Comparison of ENCODE assay signal across 1 cellular context in the genomic region with DNA sequence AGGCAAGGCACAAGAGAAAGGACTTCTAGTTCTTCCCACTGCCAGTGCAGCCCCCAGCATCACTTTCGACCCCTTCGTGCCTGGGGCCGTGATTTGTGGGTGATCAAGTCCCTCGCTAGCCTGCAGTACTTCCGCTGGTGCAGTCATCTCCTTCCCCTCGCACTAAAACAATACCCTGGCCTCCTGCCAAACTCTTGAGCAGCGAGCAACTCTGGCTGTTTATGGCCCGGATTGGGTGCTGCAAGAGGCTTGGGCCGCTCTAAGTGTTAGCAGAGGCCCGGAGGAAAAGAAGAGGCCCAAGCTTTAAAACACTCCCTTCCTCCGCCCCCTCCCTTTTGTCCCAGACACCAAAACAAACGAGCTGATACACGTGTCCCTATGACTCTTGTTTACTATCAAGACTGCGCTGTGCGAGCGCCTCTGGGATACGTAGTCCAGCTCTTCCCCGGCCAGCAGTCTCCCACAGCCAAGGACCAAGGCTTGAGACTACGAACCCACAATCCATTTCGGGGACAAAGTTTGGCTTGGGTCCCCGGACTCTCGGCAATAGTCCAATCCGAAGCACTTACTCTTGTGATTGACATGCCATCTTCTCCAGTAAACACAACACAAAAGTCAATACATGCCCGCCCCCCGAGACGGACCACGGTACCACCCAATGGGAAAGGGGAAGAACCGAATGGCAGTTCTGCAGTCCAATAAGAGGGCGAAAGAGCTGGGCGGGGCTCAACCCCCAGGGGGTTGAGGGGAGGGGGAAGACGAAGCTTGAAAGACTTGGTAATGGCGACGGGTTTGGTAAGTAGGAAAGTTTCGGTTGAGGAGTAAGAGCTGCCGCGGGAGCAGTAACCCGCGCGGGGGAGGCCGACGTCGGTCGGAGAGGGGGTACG.
TF ChIP-seq lines count a peak whose summit lies in the region.

HBP1 (plus strand) TSS at position 771 of the 887 bp plus-strand sequence. CDS start 10,891 bp downstream, outside the sequence.

TF ChIP-seq in HEK293, 187 proteins besides CTCF, POLR2A, EP300 and RAD21 (continued from another document and continues in another):
- TF ChIP-seq, protein P1, sequence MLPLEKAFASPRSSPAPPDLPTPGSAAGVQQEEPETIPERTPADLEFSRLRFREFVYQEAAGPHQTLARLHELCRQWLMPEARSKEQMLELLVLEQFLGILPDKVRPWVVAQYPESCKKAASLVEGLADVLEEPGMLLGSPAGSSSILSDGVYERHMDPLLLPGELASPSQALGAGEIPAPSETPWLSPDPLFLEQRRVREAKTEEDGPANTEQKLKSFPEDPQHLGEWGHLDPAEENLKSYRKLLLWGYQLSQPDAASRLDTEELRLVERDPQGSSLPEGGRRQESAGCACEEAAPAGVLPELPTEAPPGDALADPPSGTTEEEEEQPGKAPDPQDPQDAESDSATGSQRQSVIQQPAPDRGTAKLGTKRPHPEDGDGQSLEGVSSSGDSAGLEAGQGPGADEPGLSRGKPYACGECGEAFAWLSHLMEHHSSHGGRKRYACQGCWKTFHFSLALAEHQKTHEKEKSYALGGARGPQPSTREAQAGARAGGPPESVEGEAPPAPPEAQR (tag by site-specific recombination; IDR thresholded peaks at IDR 0.05): no peak
- TF ChIP-seq, protein P2, sequence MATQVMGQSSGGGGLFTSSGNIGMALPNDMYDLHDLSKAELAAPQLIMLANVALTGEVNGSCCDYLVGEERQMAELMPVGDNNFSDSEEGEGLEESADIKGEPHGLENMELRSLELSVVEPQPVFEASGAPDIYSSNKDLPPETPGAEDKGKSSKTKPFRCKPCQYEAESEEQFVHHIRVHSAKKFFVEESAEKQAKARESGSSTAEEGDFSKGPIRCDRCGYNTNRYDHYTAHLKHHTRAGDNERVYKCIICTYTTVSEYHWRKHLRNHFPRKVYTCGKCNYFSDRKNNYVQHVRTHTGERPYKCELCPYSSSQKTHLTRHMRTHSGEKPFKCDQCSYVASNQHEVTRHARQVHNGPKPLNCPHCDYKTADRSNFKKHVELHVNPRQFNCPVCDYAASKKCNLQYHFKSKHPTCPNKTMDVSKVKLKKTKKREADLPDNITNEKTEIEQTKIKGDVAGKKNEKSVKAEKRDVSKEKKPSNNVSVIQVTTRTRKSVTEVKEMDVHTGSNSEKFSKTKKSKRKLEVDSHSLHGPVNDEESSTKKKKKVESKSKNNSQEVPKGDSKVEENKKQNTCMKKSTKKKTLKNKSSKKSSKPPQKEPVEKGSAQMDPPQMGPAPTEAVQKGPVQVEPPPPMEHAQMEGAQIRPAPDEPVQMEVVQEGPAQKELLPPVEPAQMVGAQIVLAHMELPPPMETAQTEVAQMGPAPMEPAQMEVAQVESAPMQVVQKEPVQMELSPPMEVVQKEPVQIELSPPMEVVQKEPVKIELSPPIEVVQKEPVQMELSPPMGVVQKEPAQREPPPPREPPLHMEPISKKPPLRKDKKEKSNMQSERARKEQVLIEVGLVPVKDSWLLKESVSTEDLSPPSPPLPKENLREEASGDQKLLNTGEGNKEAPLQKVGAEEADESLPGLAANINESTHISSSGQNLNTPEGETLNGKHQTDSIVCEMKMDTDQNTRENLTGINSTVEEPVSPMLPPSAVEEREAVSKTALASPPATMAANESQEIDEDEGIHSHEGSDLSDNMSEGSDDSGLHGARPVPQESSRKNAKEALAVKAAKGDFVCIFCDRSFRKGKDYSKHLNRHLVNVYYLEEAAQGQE (tag by site-specific recombination; IDR thresholded peaks at IDR 0.05): 0 out of 2 replicates have a peak, but pooled peaks have one; percentile 40
- TF ChIP-seq, protein P3, sequence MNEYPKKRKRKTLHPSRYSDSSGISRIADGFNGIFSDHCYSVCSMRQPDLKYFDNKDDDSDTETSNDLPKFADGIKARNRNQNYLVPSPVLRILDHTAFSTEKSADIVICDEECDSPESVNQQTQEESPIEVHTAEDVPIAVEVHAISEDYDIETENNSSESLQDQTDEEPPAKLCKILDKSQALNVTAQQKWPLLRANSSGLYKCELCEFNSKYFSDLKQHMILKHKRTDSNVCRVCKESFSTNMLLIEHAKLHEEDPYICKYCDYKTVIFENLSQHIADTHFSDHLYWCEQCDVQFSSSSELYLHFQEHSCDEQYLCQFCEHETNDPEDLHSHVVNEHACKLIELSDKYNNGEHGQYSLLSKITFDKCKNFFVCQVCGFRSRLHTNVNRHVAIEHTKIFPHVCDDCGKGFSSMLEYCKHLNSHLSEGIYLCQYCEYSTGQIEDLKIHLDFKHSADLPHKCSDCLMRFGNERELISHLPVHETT (tag by site-specific recombination; IDR thresholded peaks at IDR 0.05): 0 out of 2 replicates have a peak, but pooled peaks have one; percentile 19
- peak; percentile 65 for TF ChIP-seq KLF16 (tag by site-specific recombination; IDR thresholded peaks at IDR 0.05)
- peak; percentile 76 for TF ChIP-seq ZBTB20 (tag by site-specific recombination; IDR thresholded peaks at IDR 0.05)
- TF ChIP-seq SCRT2 (tag by site-specific recombination; IDR thresholded peaks at IDR 0.05): no peak; the same call in 1 of the 2 replicates
- peak; percentile 58; the same call in 1 of the 2 replicates for TF ChIP-seq ZNF324 (tag by site-specific recombination; IDR thresholded peaks at IDR 0.05)
- TF ChIP-seq GFI1B (tag by site-specific recombination; IDR thresholded peaks at IDR 0.05): peak; percentile 95
- TF ChIP-seq ZNF10 (tag by site-specific recombination; IDR thresholded peaks at IDR 0.05): no peak
- TF ChIP-seq ZNF76 (tag by site-specific recombination; IDR thresholded peaks at IDR 0.05; ENCODE audit: borderline replicate concordance, low read depth): peak; percentile 97
- TF ChIP-seq ZNF174 (tag by site-specific recombination; IDR thresholded peaks at IDR 0.05): no peak
- TF ChIP-seq ZNF585B (tag by site-specific recombination; IDR thresholded peaks at IDR 0.05): no peak
- TF ChIP-seq ZNF121 (tag by site-specific recombination; IDR thresholded peaks at IDR 0.05): 0 out of 2 replicates have a peak, but pooled peaks have one; percentile 9
- TF ChIP-seq, protein P4, sequence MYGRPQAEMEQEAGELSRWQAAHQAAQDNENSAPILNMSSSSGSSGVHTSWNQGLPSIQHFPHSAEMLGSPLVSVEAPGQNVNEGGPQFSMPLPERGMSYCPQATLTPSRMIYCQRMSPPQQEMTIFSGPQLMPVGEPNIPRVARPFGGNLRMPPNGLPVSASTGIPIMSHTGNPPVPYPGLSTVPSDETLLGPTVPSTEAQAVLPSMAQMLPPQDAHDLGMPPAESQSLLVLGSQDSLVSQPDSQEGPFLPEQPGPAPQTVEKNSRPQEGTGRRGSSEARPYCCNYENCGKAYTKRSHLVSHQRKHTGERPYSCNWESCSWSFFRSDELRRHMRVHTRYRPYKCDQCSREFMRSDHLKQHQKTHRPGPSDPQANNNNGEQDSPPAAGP (tag by site-specific recombination; IDR thresholded peaks at IDR 0.05): peak; percentile 83; the same call in 1 of the 2 replicates
- TF ChIP-seq ZSCAN23 (tag by site-specific recombination; IDR thresholded peaks at IDR 0.05): peak; percentile 10; the same call in 1 of the 2 replicates
- no peak for TF ChIP-seq ZNF426 (tag by site-specific recombination; IDR thresholded peaks at IDR 0.05)
- no peak for TF ChIP-seq TRIM28 (IDR thresholded peaks at IDR 0.05; ENCODE audit: borderline replicate concordance, low read length)
- TF ChIP-seq ZSCAN30 (tag by site-specific recombination; IDR thresholded peaks at IDR 0.05): peak; percentile 93
- TF ChIP-seq ZNF623 (tag by site-specific recombination; IDR thresholded peaks at IDR 0.05): no peak
- peak; percentile 63; the same call in 1 of the 2 replicates for TF ChIP-seq KLF10 (tag by site-specific recombination; IDR thresholded peaks at IDR 0.05)
- no peak for TF ChIP-seq ZNF311 (tag by site-specific recombination; IDR thresholded peaks at IDR 0.05; ENCODE audit: borderline replicate concordance)
- TF ChIP-seq ZNF341 (tag by site-specific recombination; IDR thresholded peaks at IDR 0.05; ENCODE audit: low read depth): peak; percentile 67
- TF ChIP-seq ZSCAN5A (tag by site-specific recombination; IDR thresholded peaks at IDR 0.05): no peak
- TF ChIP-seq ZNF501 (tag by site-specific recombination; IDR thresholded peaks at IDR 0.05): peak; percentile 68; the same call in 1 of the 2 replicates
- no peak for TF ChIP-seq ZNF214 (tag by site-specific recombination; IDR thresholded peaks at IDR 0.05; ENCODE audit: borderline replicate concordance)
- no peak for TF ChIP-seq ZNF510 (tag by site-specific recombination; IDR thresholded peaks at IDR 0.05; ENCODE audit: insufficient replicate concordance)
- TF ChIP-seq ZFP69B (tag by site-specific recombination; IDR thresholded peaks at IDR 0.05): peak; percentile 92
- no peak for TF ChIP-seq ZNF362 (tag by site-specific recombination; IDR thresholded peaks at IDR 0.05)
- peak; percentile 93 for TF ChIP-seq ZNF660 (tag by site-specific recombination; IDR thresholded peaks at IDR 0.05)
- peak; percentile 82 for TF ChIP-seq ZNF692 (tag by site-specific recombination; IDR thresholded peaks at IDR 0.05)
- peak; percentile 88 for TF ChIP-seq GLIS2 (tag by site-specific recombination; IDR thresholded peaks at IDR 0.05)
- TF ChIP-seq, protein P5, sequence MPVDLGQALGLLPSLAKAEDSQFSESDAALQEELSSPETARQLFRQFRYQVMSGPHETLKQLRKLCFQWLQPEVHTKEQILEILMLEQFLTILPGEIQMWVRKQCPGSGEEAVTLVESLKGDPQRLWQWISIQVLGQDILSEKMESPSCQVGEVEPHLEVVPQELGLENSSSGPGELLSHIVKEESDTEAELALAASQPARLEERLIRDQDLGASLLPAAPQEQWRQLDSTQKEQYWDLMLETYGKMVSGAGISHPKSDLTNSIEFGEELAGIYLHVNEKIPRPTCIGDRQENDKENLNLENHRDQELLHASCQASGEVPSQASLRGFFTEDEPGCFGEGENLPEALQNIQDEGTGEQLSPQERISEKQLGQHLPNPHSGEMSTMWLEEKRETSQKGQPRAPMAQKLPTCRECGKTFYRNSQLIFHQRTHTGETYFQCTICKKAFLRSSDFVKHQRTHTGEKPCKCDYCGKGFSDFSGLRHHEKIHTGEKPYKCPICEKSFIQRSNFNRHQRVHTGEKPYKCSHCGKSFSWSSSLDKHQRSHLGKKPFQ (tag by site-specific recombination; IDR thresholded peaks at IDR 0.05): no peak
- no peak; the same call in 1 of the 2 replicates for TF ChIP-seq ZNF184 (tag by site-specific recombination; IDR thresholded peaks at IDR 0.05)
- TF ChIP-seq RBAK (tag by site-specific recombination; IDR thresholded peaks at IDR 0.05): no peak
- TF ChIP-seq EGR2 (tag by site-specific recombination; IDR thresholded peaks at IDR 0.05; ENCODE audit: low read depth): no peak; the same call in 1 of the 2 replicates
- TF ChIP-seq ZNF302 (tag by site-specific recombination; IDR thresholded peaks at IDR 0.05; ENCODE audit: low read depth): no peak
- TF ChIP-seq ZNF747 (tag by site-specific recombination; IDR thresholded peaks at IDR 0.05): no peak
- peak; percentile 41; the same call in 1 of the 2 replicates for TF ChIP-seq FEZF1 (tag by site-specific recombination; IDR thresholded peaks at IDR 0.05)
- TF ChIP-seq ZNF391 (tag by site-specific recombination; IDR thresholded peaks at IDR 0.05; ENCODE audit: borderline replicate concordance, low read depth): peak; percentile 67; the same call in 1 of the 2 replicates
- peak; percentile 51; the same call in 1 of the 2 replicates for TF ChIP-seq ZNF843 (tag by site-specific recombination; IDR thresholded peaks at IDR 0.05)
- TF ChIP-seq, protein P6, sequence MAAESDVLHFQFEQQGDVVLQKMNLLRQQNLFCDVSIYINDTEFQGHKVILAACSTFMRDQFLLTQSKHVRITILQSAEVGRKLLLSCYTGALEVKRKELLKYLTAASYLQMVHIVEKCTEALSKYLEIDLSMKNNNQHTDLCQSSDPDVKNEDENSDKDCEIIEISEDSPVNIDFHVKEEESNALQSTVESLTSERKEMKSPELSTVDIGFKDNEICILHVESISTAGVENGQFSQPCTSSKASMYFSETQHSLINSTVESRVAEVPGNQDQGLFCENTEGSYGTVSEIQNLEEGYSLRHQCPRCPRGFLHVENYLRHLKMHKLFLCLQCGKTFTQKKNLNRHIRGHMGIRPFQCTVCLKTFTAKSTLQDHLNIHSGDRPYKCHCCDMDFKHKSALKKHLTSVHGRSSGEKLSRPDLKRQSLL (tag by site-specific recombination; IDR thresholded peaks at IDR 0.05): peak; percentile 48; the same call in 1 of the 2 replicates
- TF ChIP-seq, protein P7, sequence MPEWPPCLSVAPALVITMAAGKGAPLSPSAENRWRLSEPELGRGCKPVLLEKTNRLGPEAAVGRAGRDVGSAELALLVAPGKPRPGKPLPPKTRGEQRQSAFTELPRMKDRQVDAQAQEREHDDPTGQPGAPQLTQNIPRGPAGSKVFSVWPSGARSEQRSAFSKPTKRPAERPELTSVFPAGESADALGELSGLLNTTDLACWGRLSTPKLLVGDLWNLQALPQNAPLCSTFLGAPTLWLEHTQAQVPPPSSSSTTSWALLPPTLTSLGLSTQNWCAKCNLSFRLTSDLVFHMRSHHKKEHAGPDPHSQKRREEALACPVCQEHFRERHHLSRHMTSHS (tag by site-specific recombination; IDR thresholded peaks at IDR 0.05): no peak
- TF ChIP-seq ZBTB7A (tag by site-specific recombination; IDR thresholded peaks at IDR 0.05; ENCODE audit: low read depth): 0 out of 2 replicates have a peak, but pooled peaks have one; percentile 25
